8 cellular contexts compared by ENCODE assay signal in genomic region chr11:560305-561147, GRCh38. TPM values are rescaled to one million over a fixed set of nuclear protein-coding genes. Genes with fewer than 3 reads are reported as not detected.
A peak's percentile ranks its signal among the peaks of the same experiment; 100 is the strongest.
DNase-seq lines count a peak whose midpoint lies in the region; ATAC-seq, FAIRE-seq and TF ChIP-seq lines count a peak whose summit lies in the region.

A gene with protein sequence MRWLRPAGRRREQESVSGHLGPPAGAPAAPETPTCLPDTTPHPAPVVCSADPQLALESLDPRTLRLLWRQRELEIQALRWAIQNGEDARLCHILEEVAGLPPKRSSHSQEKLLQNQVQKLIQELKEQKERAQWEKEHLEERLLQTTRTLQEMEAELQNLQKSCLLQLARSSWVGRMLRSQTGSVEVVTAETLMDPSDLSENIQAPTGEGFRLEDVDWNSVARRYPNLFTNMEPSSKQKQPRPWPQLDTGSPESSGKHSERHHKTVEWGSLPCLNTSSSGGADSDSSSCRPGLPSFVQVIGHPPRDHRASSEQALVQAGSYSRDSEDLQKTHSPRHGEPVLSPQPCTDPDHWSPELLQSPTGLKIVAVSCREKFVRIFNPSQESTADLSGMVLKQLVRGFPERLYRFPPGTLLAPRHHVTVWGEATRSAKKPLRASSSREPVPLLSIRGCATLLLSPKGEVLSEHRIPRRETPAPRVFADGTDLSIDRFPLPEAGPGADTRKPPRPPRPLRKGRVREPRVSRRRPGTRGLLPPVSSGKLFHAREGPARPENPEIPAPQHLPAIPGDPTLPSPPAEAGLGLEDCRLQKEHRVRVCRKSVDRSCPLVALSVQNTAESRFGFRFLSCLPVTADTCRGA (minus strand): TSS chr11:560738. CDS start chr11:560716, 22 bp downstream.
A gene with protein sequence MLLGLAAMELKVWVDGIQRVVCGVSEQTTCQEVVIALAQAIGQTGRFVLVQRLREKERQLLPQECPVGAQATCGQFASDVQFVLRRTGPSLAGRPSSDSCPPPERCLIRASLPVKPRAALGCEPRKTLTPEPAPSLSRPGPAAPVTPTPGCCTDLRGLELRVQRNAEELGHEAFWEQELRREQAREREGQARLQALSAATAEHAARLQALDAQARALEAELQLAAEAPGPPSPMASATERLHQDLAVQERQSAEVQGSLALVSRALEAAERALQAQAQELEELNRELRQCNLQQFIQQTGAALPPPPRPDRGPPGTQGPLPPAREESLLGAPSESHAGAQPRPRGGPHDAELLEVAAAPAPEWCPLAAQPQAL (plus strand): TSS chr11:560970. CDS start chr11:561769, 799 bp downstream.

- no peaks in the 10 kb centered on the region for H3K36me3 Mint-ChIP-seq in T-helper 17 cell (ENCODE audit: low read depth)

- FAIRE-seq in GM12891 (lab: Jason Lieb, UNC): peak; percentile 99

- no peaks in the 10 kb centered on the region for H3K27me3 ChIP-seq in aorta (ENCODE audit: control insufficient read depth in 1 of 2, insufficient read depth in 2 of 2, low read length in 1 of 2)

- TF ChIP-seq POLR2A in GM12891 (IDR thresholded peaks at IDR 0.05; ENCODE audit: low read depth, low read length): no peak

- DNase-seq in GM12891 (ENCODE audit: insufficient read length, low spot score) (peak; percentile 100), NCI-H146 (lab: John Stamatoyannopoulos, UW) (peak; percentile 92), T-helper 17 cell (peak; percentile 93 to 95 (median 94)), hepatic stellate cell (ENCODE audit: low spot score) (peak; percentile 99), renal cortical epithelial cell (ENCODE audit: low read depth) (peak; percentile 41), aorta (peak; percentile 93 to 95)

- H3K4me3 Mint-ChIP-seq in T-helper 17 cell: peak within 1 kb of the TSS; percentile 95

- WGBS in aorta, 2 donors: 1 to 2% methylated on average over 49 to 95 of the region's 95 CpGs

- peak within 1 kb of the TSS; percentile 41 to 62 for H3K4me3 ChIP-seq in aorta (ENCODE audit: low read length in 2 of 2)

- ATAC-seq in HG02759 (IDR thresholded peaks at IDR 0.05; ENCODE audit: unreplicated experiment) (peak; percentile 81), T-helper 17 cell (peak; percentile 92), aorta (ENCODE audit: low FRiP score) (peak; percentile 92)

- no peaks in the 10 kb centered on the region for H3K4me1 ChIP-seq in aorta (ENCODE audit: control insufficient read depth in 1 of 2, insufficient read depth in 2 of 2, low read length in 2 of 2)

- intact Hi-C loops in aorta (cut with DNase I): no loop called here

- peak within 1 kb of the TSS; percentile 30 for H3K27ac ChIP-seq in angular gyrus (ENCODE audit: low read depth, low read length)
- no peak within 1 kb of the TSS for H3K27ac ChIP-seq in aorta (ENCODE audit: low read depth in 1 of 2, low read length in 2 of 2)

- no peaks in the 10 kb centered on the region for H3K27me3 Mint-ChIP-seq in T-helper 17 cell

- H3K36me3 ChIP-seq in aorta (ENCODE audit: control insufficient read depth in 1 of 2, insufficient read depth in 2 of 2, low read length in 1 of 2): no peaks in the 10 kb centered on the region

- peak within 1 kb of the TSS; percentile 67 for H3K27ac Mint-ChIP-seq in T-helper 17 cell

- peaks cover 9% of the 10 kb centered on the region for H3K4me1 Mint-ChIP-seq in T-helper 17 cell

- H3K9me3 ChIP-seq in T-helper 17 cell (ENCODE audit: control insufficient read depth, low read length, poor library complexity, severe bottlenecking) (no peaks in the 10 kb centered on the region), aorta (ENCODE audit: control insufficient read depth, low read length) (no peaks in the 10 kb centered on the region)

TF ChIP-seq in GM12891, 5 proteins besides CTCF, POLR2A, EP300 and RAD21:
- TF ChIP-seq POLR2AphosphoS5 (IDR thresholded peaks at IDR 0.05; ENCODE audit: low read depth, low read length) (no peak), PAX5 (IDR thresholded peaks at IDR 0.05; ENCODE audit: insufficient read depth, low read length, severe bottlenecking) (no peak), TAF1 (IDR thresholded peaks at IDR 0.05; ENCODE audit: low read depth, low read length) (no peak), SPI1 (IDR thresholded peaks at IDR 0.05; ENCODE audit: low read depth, low read length) (no peak), POU2F2 (IDR thresholded peaks at IDR 0.05; ENCODE audit: low read depth, low read length) (no peak)

RNA-seq across cellular contexts. Expression of the first gene that starts in this region (rescaled TPM):
- polyA plus RNA-seq in GM12891 (2012; ENCODE audit: low read depth, missing spikeins): 3.6 TPM
- 1 to 10 TPM; 3.8 to 6.0 TPM for total RNA-seq in T-helper 17 cell
- total RNA-seq in renal cortical epithelial cell: 0.69 and 1.7 TPM in 2 replicates
- 1 to 10 TPM; 1.4 to 1.9 TPM for total RNA-seq in aorta
- polyA plus RNA-seq in aorta: 1 to 10 TPM; 1.7 to 1.9 TPM

RNA-seq across cellular contexts. Expression of the second gene that starts in this region (rescaled TPM):
- polyA plus RNA-seq in GM12891 (2012; ENCODE audit: low read depth, missing spikeins): 12.0 TPM
- total RNA-seq in T-helper 17 cell: 10 to 100 TPM; 24.6 to 29.4 TPM
- total RNA-seq in renal cortical epithelial cell: 65.7 and 110 TPM in 2 replicates
- 1 to 10 TPM; 5.6 to 8.5 TPM for total RNA-seq in aorta
- polyA plus RNA-seq in aorta: 1 to 10 TPM; 8.4 to 9.9 TPM

Comparison
In these comparisons a context has a peak if more than half of its experiments do, and no peak if none do; other contexts are left out.
1. DNase-seq: peak in every context shown above with its lines; median percentile 100 in GM12891; 99 in hepatic stellate cell; 94 in T-helper 17 cell; 94 in aorta; 92 in NCI-H146; 41 in renal cortical epithelial cell.